30 cellular contexts compared by ENCODE assay signal in the genomic region with DNA sequence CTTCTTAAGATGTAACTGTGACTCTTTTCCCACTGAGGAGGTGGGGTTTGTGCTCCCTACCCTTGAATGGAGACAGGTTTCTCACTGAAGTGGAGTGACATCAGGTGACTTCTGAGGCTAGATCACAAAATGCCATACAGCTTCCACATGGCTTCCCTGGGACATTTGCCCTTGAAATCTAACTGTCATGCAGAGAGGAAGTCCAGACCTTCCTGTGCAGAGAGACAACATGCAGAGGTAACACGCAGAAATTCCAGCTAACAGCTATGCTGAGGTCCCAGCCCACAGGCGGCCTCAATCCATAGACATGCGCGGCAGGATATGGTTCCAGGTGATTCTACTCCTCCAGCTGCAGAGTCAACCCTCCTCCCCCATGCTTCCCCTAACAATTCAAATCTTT.
"Had no signal": no experiment of that assay in that cellular context is flagged by ENCODE, and none has a peak within 500 bp of the region (broad histone marks: within the 10 kb centered on the region; RNA-seq: fewer than 3 reads in every experiment).

No MANE protein-coding gene starts in this region.

- ATAC-seq: activated naive CD4-positive, alpha-beta T cell treated with anti-CD3 and anti-CD28 coated beads, Interleukin-2, amount 50 U/mL, for 72 hours; activated naive CD8-positive, alpha-beta T cell treated with anti-CD3 and anti-CD28 coated beads, Interleukin-2, amount 50 U/mL, for 24 hours; activated T-cell treated with anti-CD3 and anti-CD28 coated beads, Interleukin-2, amount 50 U/mL, for 4 hours; body of pancreas; Panc1; T-helper 17 cell had no signal

- DNase-seq: activated CD4-positive, alpha-beta memory T cell treated with anti-CD3 and anti-CD28 coated beads for 36 hours; activated CD4-positive, alpha-beta T cell treated with anti-CD3 and anti-CD28 coated beads, Interleukin-2, amount 10 ng/mL, durations not matched to agents 7 days and 5 days; activated CD4-positive, CD25-positive, alpha-beta regulatory T cell; activated CD8-positive, alpha-beta memory T cell treated with anti-CD3 and anti-CD28 coated beads for 24 hours; activated effector memory CD4-positive, alpha-beta T cell treated with anti-CD3 and anti-CD28 coated beads, Interleukin-2, amount 50 U/mL, for 16 hours; activated naive CD4-positive, alpha-beta T cell treated with Interleukin-2 at 50 U/mL for 16 hours; activated naive CD8-positive, alpha-beta T cell treated with anti-CD3 and anti-CD28 coated beads, Interleukin-2, amount 50 U/mL, for 24 hours; activated T-cell treated with anti-CD3 and anti-CD28 coated beads, Interleukin-2, amount 50 U/mL, for 4 hours; amniotic stem cell; body of pancreas; KG1; MV-4-11; NCI-H1092 treated with DMSO at 0.1 percent for 48 hours; NCI-H1417 treated with DMSO at 0.1 percent for 48 hours; NCI-H1694; NCI-H2029; NCI-H345; NCI-H510A; NCI-H69; NK-92 treated with Interleukin-12 subunit alpha and Interleukin-12 subunit beta, amount 100 ng/mL, for 24 hours; OCI-M1; RPMI8226; SHP77; T-helper 17 cell; T-helper 9 cell had no signal

- H3K27me3 ChIP-seq: ascending aorta, body of pancreas, SJSA1 had no signal

- H3K27ac ChIP-seq: ascending aorta, body of pancreas, SJSA1, VCaP had no signal

- H3K4me1 ChIP-seq: ascending aorta, SJSA1 had no signal

- H3K4me3 ChIP-seq: ascending aorta, body of pancreas, SJSA1 had no signal

- H3K9me3 ChIP-seq: ascending aorta, body of pancreas, SJSA1 had no signal

- H3K36me3 ChIP-seq: ascending aorta, SJSA1 had no signal
